ENCODE assay signal across 35 cellular contexts in genomic region chr4:139092271-139092670, GRCh38.
"Had no signal": no experiment of that assay in that cellular context is flagged by ENCODE, and none has a peak within 500 bp of the region (broad histone marks: within the 10 kb centered on the region; RNA-seq: fewer than 3 reads in every experiment).

No MANE protein-coding gene starts in this region.

- H3K4me2 ChIP-seq: KMS-11 had no signal

- H3K9me3 ChIP-seq: MG63 had no signal

- H3K27me3 ChIP-seq: MG63 had no signal

- H3K4me3 ChIP-seq: MG63 had no signal

- DNase-seq: Karpas-422, Kasumi-1, KG1, MG63, MM.1S, MV-4-11, NCI-H1048, NCI-H1092, NCI-H1092 treated with DMSO at 0.1 percent for 48 hours, NCI-H1105, NCI-H1105 treated with DMSO at 0.1 percent for 48 hours, NCI-H1417, NCI-H1417 treated with DMSO at 0.1 percent for 48 hours, NCI-H1436, NCI-H1436 treated with DMSO at 0.1 percent for 48 hours, NCI-H146, NCI-H1694, NCI-H1694 treated with DMSO at 0.1 percent for 48 hours, NCI-H187, NCI-H187 treated with DMSO at 0.1 percent for 48 hours, NCI-H1930, NCI-H2029, NCI-H2029 treated with DMSO at 0.1 percent for 48 hours, NCI-H2081, NCI-H2081 treated with DMSO at 0.1 percent for 48 hours, NCI-H2107, NCI-H2171, NCI-H2171 treated with DMSO at 0.1 percent for 48 hours, NCI-H2227 treated with DMSO at 0.1 percent for 48 hours, NCI-H226, NCI-H345, NCI-H446, NCI-H446 treated with DMSO at 0.1 percent for 48 hours, NCI-H510A had no signal

- H3K9ac ChIP-seq: KMS-11 had no signal

- H3K27ac ChIP-seq: KMS-11 had no signal

- H3K36me3 ChIP-seq: MG63 had no signal
